Comparison of ENCODE assay signal across 8 cellular contexts in the genomic region with DNA sequence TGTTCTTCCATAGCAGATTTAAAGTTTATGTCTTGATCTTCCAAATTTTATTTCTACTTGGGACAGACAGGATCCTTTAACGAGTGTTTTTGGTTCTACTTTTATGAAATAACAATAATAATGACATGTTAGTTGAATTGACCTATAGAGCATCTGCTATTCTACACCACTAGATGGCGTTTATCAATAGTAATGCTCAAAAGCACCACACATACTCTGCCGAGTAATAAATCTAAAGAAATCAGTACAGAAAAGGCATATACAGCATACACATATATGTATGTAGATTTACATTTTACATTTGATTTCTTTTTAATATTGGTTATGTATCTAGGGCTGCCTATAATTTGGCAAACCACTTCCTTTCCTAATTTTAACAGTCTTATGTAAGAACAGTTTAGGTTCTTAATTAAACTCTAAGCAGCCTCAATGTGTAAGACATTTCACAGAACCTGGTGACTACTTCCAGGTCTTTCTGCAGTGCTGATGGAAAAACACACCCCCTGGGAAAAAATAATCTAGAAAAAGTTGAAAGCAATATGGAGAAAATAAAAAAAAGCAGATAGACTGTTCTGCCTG. TPM values are rescaled to one million over a fixed set of nuclear protein-coding genes. Genes with fewer than 3 reads are reported as not detected.
DNase-seq lines count a peak whose midpoint lies in the region; ATAC-seq and TF ChIP-seq lines count a peak whose summit lies in the region.

No MANE protein-coding gene starts in this region.

- H3K27me3 ChIP-seq in Caco-2 (replicated peaks; ENCODE audit: control insufficient read depth, insufficient read depth, low read length) (no peaks in the 10 kb centered on the region; the same call in 1 of the 2 replicates), upper lobe of right lung (no peaks in the 10 kb centered on the region)

- H3K27ac Mint-ChIP-seq in Caco-2 (ENCODE audit: unreplicated experiment) = no peak overlapping the region

- CTCF ChIA-PET in Caco-2 (lab: Charles Lee) = no interaction called here

- H3K27me3 Mint-ChIP-seq in Caco-2 (ENCODE audit: insufficient read depth, unreplicated experiment) = no peaks in the 10 kb centered on the region

- no peak overlapping the region for H3K4me3 ChIP-seq in Caco-2 (ENCODE audit: low read depth, low read length)
- no peak overlapping the region for H3K4me3 ChIP-seq in upper lobe of right lung

- H3K27ac ChIP-seq in upper lobe of right lung = no peak overlapping the region

- TF ChIP-seq CTCF in Caco-2 (IDR thresholded peaks at IDR 0.05; ENCODE audit: insufficient read depth in 1 of 2, low read depth in 1 of 2, low read length in 1 of 2, severe bottlenecking in 1 of 2, unreplicated experiment in 1 of 2) (peak; percentile 63 to 65), upper lobe of right lung (IDR thresholded peaks at IDR 0.05) (peak; percentile 86)

- H3K4me3 Mint-ChIP-seq in Caco-2 (ENCODE audit: unreplicated experiment) = no peak overlapping the region

- in situ Hi-C loops in T47D (cut with HindIII; ENCODE audit: low pct_unique_long_range_greater_than_20kb, low sequenced_read_pairs) = no loop called here

- no peaks in the 10 kb centered on the region for H3K36me3 Mint-ChIP-seq in Caco-2 (ENCODE audit: insufficient read depth, unreplicated experiment)

- no peaks in the 10 kb centered on the region for H3K9me3 ChIP-seq in Caco-2
- no peaks in the 10 kb centered on the region for H3K9me3 ChIP-seq in upper lobe of right lung

- DNase-seq in Caco-2 (peak in 1 of 2 experiments; percentile 23), NCI-H69 (lab: John Stamatoyannopoulos, UW) (peak; percentile 79), T47D (ENCODE audit: low read depth in 1 of 2, low spot score in 1 of 2) (peak; percentile 59 to 73), kidney glomerular epithelial cell (lab: John Stamatoyannopoulos, UW) (peak; percentile 70), upper lobe of right lung (no peak)
- no peak for DNase-seq in activated CD4-positive, alpha-beta T cell treated with anti-CD3 and anti-CD28 coated beads, Interleukin-2, amount 50 U/mL, for 48 hours

- H3K9me3 Mint-ChIP-seq in Caco-2 (ENCODE audit: unreplicated experiment) = no peaks in the 10 kb centered on the region

- no TSS peak for BruUV-seq in Caco-2 (replicated peaks; lab: Mats Ljungman, UMichigan)

- intact Hi-C loops in Caco-2 (cut with micrococcal nuclease; ENCODE audit: unreplicated experiment) = loop anchor here (1.0 to 10.0 kb wide), 5 partner anchors 246 to 605 kb away; no protein-coding TSS in a partner anchor
- intact Hi-C loops in upper lobe of right lung (cut with DNase I) = no loop called here

- no peaks in the 10 kb centered on the region for H3K4me1 Mint-ChIP-seq in Caco-2 (ENCODE audit: low read depth, unreplicated experiment)

- ATAC-seq in GM19351 (IDR thresholded peaks at IDR 0.05; ENCODE audit: unreplicated experiment) (peak; percentile 88), HG03469 (IDR thresholded peaks at IDR 0.05; ENCODE audit: unreplicated experiment) (peak; percentile 67), upper lobe of right lung (peak; percentile 73)

- POLR2A ChIA-PET in Caco-2 (lab: Charles Lee) = no interaction called here

- H3K36me3 ChIP-seq in Caco-2 (ENCODE audit: control insufficient read depth, insufficient read depth, low read length) = no peaks in the 10 kb centered on the region
- H3K36me3 ChIP-seq in upper lobe of right lung = no peaks in the 10 kb centered on the region

- H3K4me1 ChIP-seq in Caco-2 (peaks cover 5% of the 10 kb centered on the region; the same call in 1 of the 2 replicates), upper lobe of right lung (peaks cover 9% of the 10 kb centered on the region)

RNA-seq across cellular contexts. Expression of a gene that starts 5.9 kb away (rescaled TPM):
- 13.2 and 18.6 TPM in 2 replicates for total RNA-seq in Caco-2 (2022)
- 38.3 TPM for total RNA-seq in upper lobe of right lung

Comparison
In these comparisons a context has a peak if more than half of its experiments do, and no peak if none do; other contexts are left out.
1. DNase-seq: peak in NCI-H69 (single experiment), T47D (2 of 2) and kidney glomerular epithelial cell (single experiment); none in upper lobe of right lung (single experiment) and activated CD4-positive, alpha-beta T cell treated with anti-CD3 and anti-CD28 coated beads, Interleukin-2, amount 50 U/mL, for 48 hours (0 of 2).
2. Peak in every context shown above with its lines, with median percentiles within 50 percentile points of each other: ATAC-seq.